1 cellular context compared by ENCODE assay signal in genomic region chr10:35336084-35336831, GRCh38.
TF ChIP-seq lines count a peak whose summit lies in the region.

CCNY (plus strand) TSS chr10:35336509; CDS start chr10:35337054, 545 bp downstream.

TF ChIP-seq in HepG2, 621 proteins besides CTCF, POLR2A, EP300 and RAD21 (continued from another document and continues in another):
- TF ChIP-seq ARID5B (CRISPR knock-in tag; IDR thresholded peaks at IDR 0.05) = no peak
- TF ChIP-seq MED8 (CRISPR knock-in tag; IDR thresholded peaks at IDR 0.05; ENCODE audit: insufficient replicate concordance) = no peak
- TF ChIP-seq ZNF749 (CRISPR knock-in tag; IDR thresholded peaks at IDR 0.05; ENCODE audit: borderline replicate concordance) = 0 out of 2 replicates have a peak, but pooled peaks have one; percentile 1
- TF ChIP-seq PBX3 (CRISPR knock-in tag; IDR thresholded peaks at IDR 0.05; ENCODE audit: borderline replicate concordance) = peak; percentile 43; the same call in 1 of the 2 replicates
- peak; percentile 18; the same call in 1 of the 2 replicates for TF ChIP-seq DZIP1 (CRISPR knock-in tag; IDR thresholded peaks at IDR 0.05)
- TF ChIP-seq TAF15 (IDR thresholded peaks at IDR 0.05; ENCODE audit: low read depth, low read length, poor library complexity, severe bottlenecking) = peak; percentile 32
- TF ChIP-seq NR0B2 (CRISPR knock-in tag; IDR thresholded peaks at IDR 0.05) = peak; percentile 33; the same call in 1 of the 2 replicates
- TF ChIP-seq RFX3 (CRISPR knock-in tag; IDR thresholded peaks at IDR 0.05) = no peak
- TF ChIP-seq ZHX1 (CRISPR knock-in tag; IDR thresholded peaks at IDR 0.05; ENCODE audit: low read depth) = no peak
- TF ChIP-seq ZNF230 (CRISPR knock-in tag; IDR thresholded peaks at IDR 0.05) = 0 out of 2 replicates have a peak, but pooled peaks have one; percentile 44
- peak; percentile 68 for TF ChIP-seq RBM39 (IDR thresholded peaks at IDR 0.05; ENCODE audit: low read depth, low read length, poor library complexity, severe bottlenecking)
- peak; percentile 71 for TF ChIP-seq GATAD1 (CRISPR knock-in tag; IDR thresholded peaks at IDR 0.05)
- TF ChIP-seq ZMYM4 (CRISPR knock-in tag; IDR thresholded peaks at IDR 0.05) = peak; percentile 53; the same call in 1 of the 2 replicates
- TF ChIP-seq ARHGAP35 (CRISPR knock-in tag; IDR thresholded peaks at IDR 0.05; ENCODE audit: borderline replicate concordance) = 0 out of 2 replicates have a peak, but pooled peaks have one; percentile 80
- TF ChIP-seq AHDC1 (CRISPR knock-in tag; IDR thresholded peaks at IDR 0.05; ENCODE audit: borderline replicate concordance) = no peak
- peak; percentile 71 for TF ChIP-seq GABPA (IDR thresholded peaks at IDR 0.05; ENCODE audit: low read depth, low read length)
- TF ChIP-seq GABPA (CRISPR knock-in tag; IDR thresholded peaks at IDR 0.05; ENCODE audit: low read depth) = peak; percentile 83
- TF ChIP-seq PPARG (CRISPR knock-in tag; conservative IDR thresholded peaks at IDR 0.05) = 0 out of 2 replicates have a peak, but pooled peaks have one; percentile 16
- TF ChIP-seq ZNF816 (CRISPR knock-in tag; IDR thresholded peaks at IDR 0.05; ENCODE audit: borderline replicate concordance) = no peak
- 0 out of 2 replicates have a peak, but pooled peaks have one; percentile 22 for TF ChIP-seq ZNF556 (CRISPR knock-in tag; IDR thresholded peaks at IDR 0.05; ENCODE audit: borderline replicate concordance)
- TF ChIP-seq KMT2A (CRISPR knock-in tag; IDR thresholded peaks at IDR 0.05) = peak; percentile 80
- peak; percentile 39; the same call in 1 of the 2 replicates for TF ChIP-seq CCDC6 (CRISPR knock-in tag; IDR thresholded peaks at IDR 0.05)
- TF ChIP-seq EEA1 (CRISPR knock-in tag; IDR thresholded peaks at IDR 0.05; ENCODE audit: borderline replicate concordance) = no peak
- peak; percentile 55; the same call in 1 of the 2 replicates for TF ChIP-seq ZBTB43 (CRISPR knock-in tag; conservative IDR thresholded peaks at IDR 0.05)
- no peak for TF ChIP-seq HNF4A (CRISPR knock-in tag; IDR thresholded peaks at IDR 0.05)
- no peak for TF ChIP-seq ZNF180 (CRISPR knock-in tag; IDR thresholded peaks at IDR 0.05; ENCODE audit: borderline replicate concordance, low read depth)
- peak; percentile 34 for TF ChIP-seq HNRNPLL (IDR thresholded peaks at IDR 0.05; ENCODE audit: low read depth, low read length, poor library complexity, severe bottlenecking)
- no peak; the same call in 1 of the 2 replicates for TF ChIP-seq FOXK1 (CRISPR knock-in tag; IDR thresholded peaks at IDR 0.05; ENCODE audit: borderline replicate concordance, low read depth)
- no peak for TF ChIP-seq REL (CRISPR knock-in tag; conservative IDR thresholded peaks at IDR 0.05)
- no peak; the same call in 1 of the 2 replicates for TF ChIP-seq NCOA2 (CRISPR knock-in tag; IDR thresholded peaks at IDR 0.05)
- 0 out of 2 replicates have a peak, but pooled peaks have one; percentile 36 for TF ChIP-seq ZNF383 (CRISPR knock-in tag; IDR thresholded peaks at IDR 0.05; ENCODE audit: borderline replicate concordance)
- TF ChIP-seq SIN3A (IDR thresholded peaks at IDR 0.05; ENCODE audit: borderline replicate concordance, low read depth, low read length) = peak; percentile 65; the same call in 1 of the 2 replicates
- TF ChIP-seq RFXAP (CRISPR knock-in tag; IDR thresholded peaks at IDR 0.05; ENCODE audit: borderline replicate concordance) = peak; percentile 39; the same call in 1 of the 2 replicates
- TF ChIP-seq ZNF563 (CRISPR knock-in tag; IDR thresholded peaks at IDR 0.05) = peak; percentile 73; the same call in 1 of the 2 replicates
